In the genomic region with DNA sequence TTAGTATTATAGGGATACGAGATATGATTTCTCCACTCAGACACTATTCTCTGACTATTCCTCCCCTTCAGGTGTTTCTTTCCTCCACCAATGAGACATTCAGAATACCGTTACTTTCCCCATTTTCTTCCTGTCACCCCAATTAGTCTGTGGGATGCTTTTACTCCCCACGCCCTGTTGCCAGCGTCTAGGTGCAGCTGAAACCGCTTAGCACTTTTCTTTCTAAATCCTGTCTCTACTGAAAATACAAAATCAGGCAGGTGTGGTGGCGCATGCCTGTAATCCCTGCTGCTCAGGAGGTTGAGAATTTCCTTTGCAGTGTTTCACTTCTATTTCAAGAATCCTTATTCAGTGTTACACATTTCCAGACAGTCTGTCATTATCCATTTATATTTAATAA, we compare ENCODE assay signal across 23 cellular contexts.
"Had no signal": no experiment of that assay in that cellular context is flagged by ENCODE, and none has a peak within 500 bp of the region (broad histone marks: within the 10 kb centered on the region; RNA-seq: fewer than 3 reads in every experiment).

No MANE protein-coding gene starts in this region.

- H3K27me3 Mint-ChIP-seq: dendritic cell treated with granulocyte-macrophage colony-stimulating factor and Interleukin-4, amounts not matched to agents 40 ng/mL and 50 ng/mL, for 4 days had no signal

- H3K9me3 ChIP-seq: colonic mucosa, esophagus muscularis mucosa, esophagus squamous epithelium, gastrocnemius medialis, gastroesophageal sphincter, heart left ventricle, heart right ventricle had no signal

- H3K9me3 Mint-ChIP-seq: dendritic cell treated with granulocyte-macrophage colony-stimulating factor and Interleukin-4, amounts not matched to agents 40 ng/mL and 50 ng/mL, for 4 days; effector memory CD8-positive, alpha-beta T cell; endodermal cell had no signal

- H3K4me3 ChIP-seq: colonic mucosa, coronary artery, dorsolateral prefrontal cortex, esophagus muscularis mucosa, esophagus squamous epithelium, gastrocnemius medialis, gastroesophageal sphincter, heart left ventricle, heart right ventricle had no signal

- H3K27ac Mint-ChIP-seq: dendritic cell treated with granulocyte-macrophage colony-stimulating factor and Interleukin-4, amounts not matched to agents 40 ng/mL and 50 ng/mL, for 4 days; effector memory CD8-positive, alpha-beta T cell; endodermal cell had no signal

- H3K36me3 ChIP-seq: colonic mucosa, esophagus muscularis mucosa, esophagus squamous epithelium, gastrocnemius medialis, gastroesophageal sphincter, heart left ventricle, heart right ventricle had no signal

- H3K4me3 Mint-ChIP-seq: dendritic cell treated with granulocyte-macrophage colony-stimulating factor and Interleukin-4, amounts not matched to agents 40 ng/mL and 50 ng/mL, for 4 days; effector memory CD8-positive, alpha-beta T cell; endodermal cell had no signal

- H3K4me1 ChIP-seq: colonic mucosa, foreskin keratinocyte had no signal

- H3K27me3 ChIP-seq: colonic mucosa, dorsolateral prefrontal cortex, esophagus muscularis mucosa, esophagus squamous epithelium, foreskin keratinocyte, gastrocnemius medialis, gastroesophageal sphincter, heart left ventricle, heart right ventricle had no signal

- DNase-seq: colonic mucosa; cortex of kidney; dermis blood vessel endothelial cell; dorsolateral prefrontal cortex; effector CD4-positive, alpha-beta T cell; effector CD8-positive, alpha-beta T cell; effector memory CD4-positive, alpha-beta T cell; effector memory CD8-positive, alpha-beta T cell; endodermal cell; erythroblast; esophagus squamous epithelium; foreskin fibroblast; foreskin keratinocyte; foreskin melanocyte; gastrocnemius medialis; glutamatergic neuron; heart left ventricle; heart right ventricle had no signal

- H3K27ac ChIP-seq: colonic mucosa, coronary artery, dorsolateral prefrontal cortex, epithelial cell of prostate, esophagus muscularis mucosa, esophagus squamous epithelium, foreskin keratinocyte, gastrocnemius medialis, gastroesophageal sphincter, heart left ventricle, heart right ventricle had no signal
